8 cellular contexts compared by ENCODE assay signal in the genomic region with DNA sequence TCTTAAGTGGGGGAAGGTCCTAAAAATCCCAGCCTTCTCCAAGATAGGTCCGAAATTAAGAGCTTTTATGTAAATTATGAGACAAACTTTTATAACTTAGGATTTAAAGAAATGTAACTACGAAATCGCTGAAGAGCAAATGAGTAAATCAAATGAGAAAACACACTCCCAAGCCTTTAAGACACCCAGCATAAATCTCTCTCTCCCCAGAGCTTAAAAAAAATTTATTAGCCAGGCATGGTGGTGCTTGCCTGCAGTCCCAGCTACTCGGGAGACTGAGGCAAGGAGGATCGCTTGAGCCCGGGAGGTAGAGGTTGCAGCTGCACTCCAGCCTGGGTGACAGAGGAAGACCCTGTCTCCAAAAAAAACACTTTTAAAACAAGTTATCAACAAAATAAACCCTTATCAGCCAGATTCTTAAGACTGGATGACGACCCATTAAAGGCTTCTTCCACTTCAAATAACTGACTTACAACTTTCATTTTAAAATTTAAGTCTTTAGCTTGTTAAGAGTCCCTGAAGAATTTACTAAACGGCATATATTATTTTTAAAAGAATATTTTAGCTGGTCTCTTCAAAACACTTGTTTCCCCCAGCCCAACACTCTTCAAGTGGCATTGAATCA. TPM values are rescaled to one million over a fixed set of nuclear protein-coding genes. Genes with fewer than 3 reads are reported as not detected.
DNase-seq lines count a peak whose midpoint lies in the region; TF ChIP-seq lines count a peak whose summit lies in the region.

No MANE protein-coding gene starts in this region.

- intact Hi-C loops in esophagus muscularis mucosa (cut with DNase I) = loop anchor here (5.0 kb wide), 1 partner anchor 38 kb away; a partner anchor contains a TSS

- no peaks in the 10 kb centered on the region for H3K9me3 ChIP-seq in ES-I3 (ENCODE audit: control insufficient read depth, insufficient read depth, low read length)
- H3K9me3 ChIP-seq in Peyer's patch = no peaks in the 10 kb centered on the region
- H3K9me3 ChIP-seq in esophagus muscularis mucosa = no peaks in the 10 kb centered on the region

- H3K9ac ChIP-seq in ES-I3 (ENCODE audit: low read depth, low read length) = peak overlapping the region; percentile 23

- H3K27ac ChIP-seq in Peyer's patch (peak overlapping the region; percentile 81 to 99 (median 98)), esophagus muscularis mucosa (replicated peaks in 1 of 4) (peak overlapping the region; percentile 8 to 100 (median 22))

- H3K4me1 ChIP-seq in ES-I3 (ENCODE audit: insufficient read depth, low read length) = peaks cover 7% of the 10 kb centered on the region; the same call in 1 of the 2 replicates
- H3K4me1 ChIP-seq in Peyer's patch = peaks cover 0 to 38% (median 11%) of the 10 kb centered on the region in 4 donors
- H3K4me1 ChIP-seq in esophagus muscularis mucosa = peaks cover 48 to 82% (median 71%) of the 10 kb centered on the region in 4 donors

- DNase-seq in Peyer's patch = peak in 2 of 3 donors; percentile 42 to 45
- DNase-seq in esophagus muscularis mucosa (ENCODE audit: extremely low spot score) = no peak
- DNase-seq in pons (ENCODE audit: low spot score) = peak; percentile 20
- DNase-seq in occipital lobe (lab: John Stamatoyannopoulos, UW) = no peak
- DNase-seq in stimulated activated CD4-positive, alpha-beta T cell treated with anti-CD3 and anti-CD28 coated beads, Interleukin-1b, Interleukin-23, amount 100 ng/mL, for 48 hours = no peak
- no peak for DNase-seq in stimulated activated naive CD4-positive, alpha-beta T cell treated with Interleukin-2 at 50 U/mL for 16 hours (lab: John Stamatoyannopoulos, UW)
- no peak for DNase-seq in activated CD4-positive, alpha-beta T cell treated with anti-CD3 and anti-CD28 coated beads, Interleukin-2, amount 50 U/mL, for 1 hour

- WGBS in esophagus muscularis mucosa = 56% methylated on average over 8 of the region's 8 CpGs

- TF ChIP-seq POLR2A in Peyer's patch (IDR thresholded peaks at IDR 0.05) (no peak), esophagus muscularis mucosa (IDR thresholded peaks at IDR 0.05; ENCODE audit: low read depth) (no peak)

- H3K36me3 ChIP-seq in ES-I3 (ENCODE audit: insufficient read depth, low read length) (no peaks in the 10 kb centered on the region), Peyer's patch (peaks cover 0 to 7% (median 0%) of the 10 kb centered on the region in 3 donors), esophagus muscularis mucosa (peaks cover 0 to 16% (median 8%) of the 10 kb centered on the region in 4 donors)

- TF ChIP-seq EP300 in esophagus muscularis mucosa (IDR thresholded peaks at IDR 0.05) = no peak

- TF ChIP-seq CTCF in Peyer's patch (IDR thresholded peaks at IDR 0.05) = no peak
- no peak for TF ChIP-seq CTCF in esophagus muscularis mucosa (IDR thresholded peaks at IDR 0.05)

- H3K4me3 ChIP-seq in Peyer's patch = peak overlapping the region; percentile 31 to 89 (median 76)
- peak overlapping the region; percentile 22 to 80 (median 26) for H3K4me3 ChIP-seq in esophagus muscularis mucosa

- H3K27me3 ChIP-seq in Peyer's patch (no peaks in the 10 kb centered on the region), esophagus muscularis mucosa (no peaks in the 10 kb centered on the region)

RNA-seq across cellular contexts. Expression of a gene that starts 3.2 kb away (rescaled TPM):
- total RNA-seq in Peyer's patch (10 to 100 TPM; 50.6 to 95.7 (median 67.3) TPM), esophagus muscularis mucosa (100 to 1,000 TPM in 1 of 4 donors, 10 to 100 TPM in 3; 86.8 to 118 (median 92.0) TPM), occipital lobe (86.4 TPM)

RNA-seq across cellular contexts. Expression of a gene that starts 39.1 kb away (rescaled TPM):
- total RNA-seq in Peyer's patch = 100 to 1,000 TPM; 333 to 768 (median 688) TPM
- total RNA-seq in esophagus muscularis mucosa = 100 to 1,000 TPM; 383 to 465 (median 424) TPM
- 359 TPM for total RNA-seq in occipital lobe

RNA-seq across cellular contexts. Expression of a gene that starts 40.2 kb away (rescaled TPM):
- total RNA-seq in Peyer's patch (100 to 1,000 TPM; 313 to 793 (median 416) TPM), esophagus muscularis mucosa (1,000 to 10,000 TPM in 3 of 4 donors, 100 to 1,000 TPM in 1; 913 to 1,477 (median 1,221) TPM), occipital lobe (1,394 TPM)

RNA-seq across cellular contexts. Expression of a gene that starts 54.7 kb away (rescaled TPM):
- total RNA-seq in Peyer's patch (100 to 1,000 TPM in 3 of 4 donors, 10 to 100 TPM in 1; 98.2 to 259 (median 141) TPM), esophagus muscularis mucosa (10 to 100 TPM; 45.4 to 65.6 (median 61.5) TPM), occipital lobe (10.0 TPM)

Comparison
In these comparisons a context has a peak if more than half of its experiments do, and no peak if none do; other contexts are left out.
1. DNase-seq: peak in Peyer's patch (2 of 3) and pons (single experiment); none in esophagus muscularis mucosa (single experiment), occipital lobe (single experiment), stimulated activated CD4-positive, alpha-beta T cell treated with anti-CD3 and anti-CD28 coated beads, Interleukin-1b, Interleukin-23, amount 100 ng/mL, for 48 hours (single experiment), stimulated activated naive CD4-positive, alpha-beta T cell treated with Interleukin-2 at 50 U/mL for 16 hours (single experiment) and activated CD4-positive, alpha-beta T cell treated with anti-CD3 and anti-CD28 coated beads, Interleukin-2, amount 50 U/mL, for 1 hour (single experiment).